In genomic region chr2:233417282-233417681, GRCh38 we compare ENCODE assay signal across 21 cellular contexts.
DNase-seq lines count a peak whose midpoint lies in the region; ATAC-seq, FAIRE-seq and TF ChIP-seq lines count a peak whose summit lies in the region.
"Had no signal": no experiment of that assay in that cellular context is flagged by ENCODE, and none has a peak within 500 bp of the region (broad histone marks: within the 10 kb centered on the region; RNA-seq: fewer than 3 reads in every experiment).

No MANE protein-coding gene starts in this region.

- H3K36me3 ChIP-seq in CD4-positive, CD25-positive, alpha-beta regulatory T cell (ENCODE audit: control insufficient read depth, insufficient read depth, low read length): peaks cover 4% of the 10 kb centered on the region
- H3K36me3 ChIP-seq: ascending aorta, sigmoid colon, SJCRH30 had no signal

- peak overlapping the region; percentile 53 to 84 (median 70) for H3K4me3 Mint-ChIP-seq in CD4-positive, CD25-positive, alpha-beta regulatory T cell
- H3K4me3 Mint-ChIP-seq in activated naive CD8-positive, alpha-beta T cell treated with anti-CD3 and anti-CD28 coated beads for 36 hours: no peak overlapping the region
- no peak overlapping the region for H3K4me3 Mint-ChIP-seq in natural killer cell treated with Interleukin-12 subunit alpha and Interleukin-12 subunit beta and Interleukin-15 and Interleukin-18, amount 100 ng/mL, for 72 hours
- H3K4me3 Mint-ChIP-seq: neural crest cell had no signal

- H3K27ac ChIP-seq in CD4-positive, CD25-positive, alpha-beta regulatory T cell (ENCODE audit: insufficient read depth, low read length, poor library complexity, severe bottlenecking): no peak overlapping the region
- H3K27ac ChIP-seq: epithelial cell of prostate, sigmoid colon, SJCRH30 had no signal

- H3K36me3 Mint-ChIP-seq in CD4-positive, CD25-positive, alpha-beta regulatory T cell: peaks cover 17% of the 10 kb centered on the region
- peaks cover 47% of the 10 kb centered on the region for H3K36me3 Mint-ChIP-seq in activated naive CD8-positive, alpha-beta T cell treated with anti-CD3 and anti-CD28 coated beads for 36 hours
- H3K36me3 Mint-ChIP-seq in natural killer cell treated with Interleukin-12 subunit alpha and Interleukin-12 subunit beta and Interleukin-15 and Interleukin-18, amount 100 ng/mL, for 72 hours: peaks cover 9% of the 10 kb centered on the region

- no peak overlapping the region for H3K4me3 ChIP-seq in CD4-positive, CD25-positive, alpha-beta regulatory T cell (ENCODE audit: low read depth, low read length)
- H3K4me3 ChIP-seq: ascending aorta, heart right ventricle, sigmoid colon, SJCRH30 had no signal

- H3K27me3 Mint-ChIP-seq in CD4-positive, CD25-positive, alpha-beta regulatory T cell: peaks cover 4% of the 10 kb centered on the region
- H3K27me3 Mint-ChIP-seq in activated naive CD8-positive, alpha-beta T cell treated with anti-CD3 and anti-CD28 coated beads for 36 hours: no peaks in the 10 kb centered on the region
- H3K27me3 Mint-ChIP-seq in natural killer cell treated with Interleukin-12 subunit alpha and Interleukin-12 subunit beta and Interleukin-15 and Interleukin-18, amount 100 ng/mL, for 72 hours: no peaks in the 10 kb centered on the region

- H3K9me3 Mint-ChIP-seq in CD4-positive, CD25-positive, alpha-beta regulatory T cell: peaks cover 0 to 3% (median 0%) of the 10 kb centered on the region in 7 donors
- peaks cover 8% of the 10 kb centered on the region for H3K9me3 Mint-ChIP-seq in activated naive CD8-positive, alpha-beta T cell treated with anti-CD3 and anti-CD28 coated beads for 36 hours
- no peaks in the 10 kb centered on the region for H3K9me3 Mint-ChIP-seq in natural killer cell treated with Interleukin-12 subunit alpha and Interleukin-12 subunit beta and Interleukin-15 and Interleukin-18, amount 100 ng/mL, for 72 hours
- H3K9me3 Mint-ChIP-seq: neural crest cell had no signal

- no peak for TF ChIP-seq POLR2A in GM12892 (IDR thresholded peaks at IDR 0.05; ENCODE audit: low read depth, low read length)

- FAIRE-seq in GM18507 (lab: Jason Lieb, UNC): peak; percentile 49
- FAIRE-seq in GM19239 (lab: Jason Lieb, UNC): no peak
- no peak for FAIRE-seq in GM12892 (lab: Jason Lieb, UNC)

- H3K9me3 ChIP-seq in CD4-positive, CD25-positive, alpha-beta regulatory T cell (ENCODE audit: control insufficient read depth in 2 of 2, low read length in 2 of 2): no peaks in the 10 kb centered on the region
- H3K9me3 ChIP-seq: sigmoid colon had no signal

- H3K4me1 Mint-ChIP-seq in CD4-positive, CD25-positive, alpha-beta regulatory T cell: peaks cover 44 to 99% (median 75%) of the 10 kb centered on the region in 4 donors
- peaks cover 89% of the 10 kb centered on the region for H3K4me1 Mint-ChIP-seq in activated naive CD8-positive, alpha-beta T cell treated with anti-CD3 and anti-CD28 coated beads for 36 hours
- peaks cover 76 to 85% of the 10 kb centered on the region in 2 donors for H3K4me1 Mint-ChIP-seq in natural killer cell treated with Interleukin-12 subunit alpha and Interleukin-12 subunit beta and Interleukin-15 and Interleukin-18, amount 100 ng/mL, for 72 hours (ENCODE audit: low read depth in 2 of 2)

- no peaks in the 10 kb centered on the region for H3K27me3 ChIP-seq in CD4-positive, CD25-positive, alpha-beta regulatory T cell (ENCODE audit: control insufficient read depth, insufficient read depth, low read length)
- H3K27me3 ChIP-seq: ascending aorta, heart right ventricle, sigmoid colon, SJCRH30 had no signal

- peaks cover 79% of the 10 kb centered on the region for H3K4me1 ChIP-seq in CD4-positive, CD25-positive, alpha-beta regulatory T cell (ENCODE audit: control insufficient read depth, insufficient read depth, low read length, poor library complexity, severe bottlenecking)

- DNase-seq in CD4-positive, CD25-positive, alpha-beta regulatory T cell: no peak
- DNase-seq in GM18507 (ENCODE audit: extremely low spot score, insufficient read length, low read depth) (no peak), NCI-H2227 (lab: John Stamatoyannopoulos, UW; ENCODE audit: unreplicated experiment) (no peak), GM19239 (ENCODE audit: insufficient read length, low spot score) (no peak), kidney glomerular epithelial cell (lab: John Stamatoyannopoulos, UW) (no peak), GM12892 (ENCODE audit: insufficient read length) (no peak)
- no peak for DNase-seq in activated naive CD8-positive, alpha-beta T cell treated with anti-CD3 and anti-CD28 coated beads for 36 hours
- DNase-seq in natural killer cell treated with Interleukin-12 subunit alpha and Interleukin-12 subunit beta and Interleukin-15 and Interleukin-18, amount 100 ng/mL, for 72 hours (ENCODE audit: low spot score): no peak
- DNase-seq: activated CD4-positive, alpha-beta T cell treated with anti-CD3 and anti-CD28 coated beads for 4 hours; activated effector memory CD4-positive, alpha-beta T cell treated with Interleukin-2 at 50 U/mL for 16 hours; DND-41; heart right ventricle; NCI-H1105; NCI-H2029 treated with DMSO at 0.1 percent for 48 hours; NCI-H82; sigmoid colon; SJCRH30 had no signal

- H3K27ac Mint-ChIP-seq in CD4-positive, CD25-positive, alpha-beta regulatory T cell: peak overlapping the region in 2 of 3 donors; percentile 65 to 97
- H3K27ac Mint-ChIP-seq in activated naive CD8-positive, alpha-beta T cell treated with anti-CD3 and anti-CD28 coated beads for 36 hours: peak overlapping the region; percentile 31
- peak overlapping the region; percentile 72 to 78 for H3K27ac Mint-ChIP-seq in natural killer cell treated with Interleukin-12 subunit alpha and Interleukin-12 subunit beta and Interleukin-15 and Interleukin-18, amount 100 ng/mL, for 72 hours

- no peak for ATAC-seq in CD4-positive, CD25-positive, alpha-beta regulatory T cell (ENCODE audit: low read depth in 2 of 2)
- ATAC-seq in natural killer cell treated with Interleukin-12 subunit alpha and Interleukin-12 subunit beta and Interleukin-15 and Interleukin-18, amount 100 ng/mL, for 72 hours: no peak
- ATAC-seq: heart right ventricle, left lobe of liver had no signal

Comparison
In these comparisons a context has a peak if more than half of its experiments do, and no peak if none do; other contexts are left out.
1. H3K27ac Mint-ChIP-seq: peak in every context shown above with its lines; median percentile 81 in CD4-positive, CD25-positive, alpha-beta regulatory T cell; 75 in natural killer cell treated with Interleukin-12 subunit alpha and Interleukin-12 subunit beta and Interleukin-15 and Interleukin-18, amount 100 ng/mL, for 72 hours; 31 in activated naive CD8-positive, alpha-beta T cell treated with anti-CD3 and anti-CD28 coated beads for 36 hours.
2. H3K4me3 Mint-ChIP-seq: peak in CD4-positive, CD25-positive, alpha-beta regulatory T cell (4 of 4); none in activated naive CD8-positive, alpha-beta T cell treated with anti-CD3 and anti-CD28 coated beads for 36 hours (single experiment) and natural killer cell treated with Interleukin-12 subunit alpha and Interleukin-12 subunit beta and Interleukin-15 and Interleukin-18, amount 100 ng/mL, for 72 hours (single experiment).